Comparison of ENCODE assay signal across 1 cellular context in genomic region chr9:127741831-127742434, GRCh38.
TF ChIP-seq lines count a peak whose summit lies in the region.

No MANE protein-coding gene starts in this region.

TF ChIP-seq in endothelial cell of umbilical vein, 7 proteins besides CTCF, POLR2A, EP300 and RAD21:
- TF ChIP-seq EZH2 (IDR thresholded peaks at IDR 0.05; ENCODE audit: borderline replicate concordance, low read depth, low read length, severe bottlenecking) (no peak), FOS (IDR thresholded peaks at IDR 0.05; ENCODE audit: borderline replicate concordance, insufficient read depth, low read length) (no peak), MYC (IDR thresholded peaks at IDR 0.05; ENCODE audit: low read depth, low read length) (no peak), POLR2AphosphoS5 (IDR thresholded peaks at IDR 0.05; ENCODE audit: insufficient read depth, low read depth, low read length) (no peak), GATA2 (IDR thresholded peaks at IDR 0.05; ENCODE audit: insufficient read depth, insufficient read length, low read depth, low read length) (no peak), JUN (IDR thresholded peaks at IDR 0.05; ENCODE audit: borderline replicate concordance, insufficient read depth, insufficient read length, low read depth) (no peak)
- TF ChIP-seq, protein P1, sequence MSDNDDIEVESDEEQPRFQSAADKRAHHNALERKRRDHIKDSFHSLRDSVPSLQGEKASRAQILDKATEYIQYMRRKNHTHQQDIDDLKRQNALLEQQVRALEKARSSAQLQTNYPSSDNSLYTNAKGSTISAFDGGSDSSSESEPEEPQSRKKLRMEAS (IDR thresholded peaks at IDR 0.05; ENCODE audit: insufficient read depth, insufficient read length) = no peak
